Comparison of ENCODE assay signal across 20 cellular contexts in genomic region chr20:63124782-63125580, GRCh38.
DNase-seq lines count a peak whose midpoint lies in the region; ATAC-seq and TF ChIP-seq lines count a peak whose summit lies in the region.
"Had no signal": no experiment of that assay in that cellular context is flagged by ENCODE, and none has a peak within 500 bp of the region (broad histone marks: within the 10 kb centered on the region; RNA-seq: fewer than 3 reads in every experiment).

No MANE protein-coding gene starts in this region.

- H3K27me3 ChIP-seq in aorta (ENCODE audit: control insufficient read depth in 1 of 2, insufficient read depth in 2 of 2, low read length in 1 of 2): no peaks in the 10 kb centered on the region
- H3K27me3 ChIP-seq: pancreas had no signal

- H3K36me3 ChIP-seq in aorta (ENCODE audit: control insufficient read depth in 1 of 2, insufficient read depth in 2 of 2, low read length in 1 of 2): no peaks in the 10 kb centered on the region
- H3K36me3 ChIP-seq: pancreas, stomach, tibial nerve had no signal

- peak; percentile 37 for DNase-seq in natural killer cell treated with Interleukin-12 subunit alpha and Interleukin-12 subunit beta and Interleukin-15 and Interleukin-18, amount 100 ng/mL, for 72 hours (ENCODE audit: low spot score)
- no peak for DNase-seq in natural killer cell
- peak; percentile 69 for DNase-seq in chondrocyte (ENCODE audit: low spot score)
- DNase-seq in nephron progenitor cell: peak; percentile 0
- DNase-seq in aorta: peak; percentile 19 to 57
- no peak for DNase-seq in NCI-H524 (lab: John Stamatoyannopoulos, UW)
- no peak for DNase-seq in inferior parietal cortex (ENCODE audit: extremely low spot score)
- DNase-seq: activated CD4-positive, alpha-beta T cell treated with anti-CD3 and anti-CD28 coated beads, Interleukin-2, amount 50 U/mL, for 48 hours; activated naive CD4-positive, alpha-beta T cell treated with anti-CD3 and anti-CD28 coated beads for 36 hours; activated T-cell treated with anti-CD3 and anti-CD28 coated beads for 4 hours; mesenchymal stem cell; naive B cell; NCI-H1105; NCI-H1930; NCI-H69; stomach had no signal

- ATAC-seq in natural killer cell treated with Interleukin-12 subunit alpha and Interleukin-12 subunit beta and Interleukin-15 and Interleukin-18, amount 100 ng/mL, for 72 hours: no peak
- no peak for ATAC-seq in natural killer cell
- ATAC-seq in aorta (ENCODE audit: low FRiP score): no peak
- ATAC-seq in HG02938 (IDR thresholded peaks at IDR 0.05; ENCODE audit: unreplicated experiment): no peak
- ATAC-seq: pancreas had no signal

- no peak overlapping the region for H3K27ac Mint-ChIP-seq in natural killer cell treated with Interleukin-12 subunit alpha and Interleukin-12 subunit beta and Interleukin-15 and Interleukin-18, amount 100 ng/mL, for 72 hours
- H3K27ac Mint-ChIP-seq in natural killer cell (no peak overlapping the region), chondrocyte (ENCODE audit: unreplicated experiment) (no peak overlapping the region), nephron progenitor cell (no peak overlapping the region)
- H3K27ac Mint-ChIP-seq: activated naive CD4-positive, alpha-beta T cell treated with anti-CD3 and anti-CD28 coated beads for 36 hours; CD4-positive, alpha-beta T cell had no signal

- TF ChIP-seq CTCF in natural killer cell (IDR thresholded peaks at IDR 0.05): no peak
- no peak for TF ChIP-seq CTCF in chondrocyte (IDR thresholded peaks at IDR 0.05)
- no peak for TF ChIP-seq CTCF in nephron progenitor cell (IDR thresholded peaks at IDR 0.05)

- 66 to 67% methylated on average over 23 of the region's 23 CpGs for WGBS in aorta, 2 donors

- H3K4me3 Mint-ChIP-seq in natural killer cell treated with Interleukin-12 subunit alpha and Interleukin-12 subunit beta and Interleukin-15 and Interleukin-18, amount 100 ng/mL, for 72 hours: no peak overlapping the region
- H3K4me3 Mint-ChIP-seq in natural killer cell: no peak overlapping the region
- no peak overlapping the region for H3K4me3 Mint-ChIP-seq in chondrocyte (ENCODE audit: unreplicated experiment)
- no peak overlapping the region for H3K4me3 Mint-ChIP-seq in nephron progenitor cell
- H3K4me3 Mint-ChIP-seq: activated naive CD4-positive, alpha-beta T cell treated with anti-CD3 and anti-CD28 coated beads for 36 hours; CD4-positive, alpha-beta T cell; naive B cell had no signal

- no peaks in the 10 kb centered on the region for H3K36me3 Mint-ChIP-seq in natural killer cell treated with Interleukin-12 subunit alpha and Interleukin-12 subunit beta and Interleukin-15 and Interleukin-18, amount 100 ng/mL, for 72 hours
- no peaks in the 10 kb centered on the region for H3K36me3 Mint-ChIP-seq in natural killer cell
- H3K36me3 Mint-ChIP-seq in chondrocyte (ENCODE audit: low read depth): no peaks in the 10 kb centered on the region
- no peaks in the 10 kb centered on the region for H3K36me3 Mint-ChIP-seq in nephron progenitor cell (ENCODE audit: low read depth)

- H3K4me1 ChIP-seq in aorta (ENCODE audit: control insufficient read depth in 1 of 2, insufficient read depth in 2 of 2, low read length in 2 of 2): no peaks in the 10 kb centered on the region
- H3K4me1 ChIP-seq: pancreas, stomach, tibial nerve had no signal

- H3K27me3 Mint-ChIP-seq in natural killer cell treated with Interleukin-12 subunit alpha and Interleukin-12 subunit beta and Interleukin-15 and Interleukin-18, amount 100 ng/mL, for 72 hours: peaks cover 7% of the 10 kb centered on the region in 2 donors
- H3K27me3 Mint-ChIP-seq in natural killer cell (ENCODE audit: low read depth in 2 of 2): peaks cover 8 to 11% of the 10 kb centered on the region in 2 donors
- peaks cover 13% of the 10 kb centered on the region for H3K27me3 Mint-ChIP-seq in chondrocyte (ENCODE audit: low read depth)
- peaks cover 33% of the 10 kb centered on the region for H3K27me3 Mint-ChIP-seq in nephron progenitor cell (ENCODE audit: low read depth, poor library complexity)

- H3K4me1 Mint-ChIP-seq in natural killer cell treated with Interleukin-12 subunit alpha and Interleukin-12 subunit beta and Interleukin-15 and Interleukin-18, amount 100 ng/mL, for 72 hours (ENCODE audit: low read depth in 2 of 2): no peaks in the 10 kb centered on the region
- H3K4me1 Mint-ChIP-seq in natural killer cell (no peaks in the 10 kb centered on the region), chondrocyte (ENCODE audit: low read depth) (no peaks in the 10 kb centered on the region), nephron progenitor cell (no peaks in the 10 kb centered on the region)
- H3K4me1 Mint-ChIP-seq: naive B cell had no signal

- peaks cover 4% of the 10 kb centered on the region for H3K9me3 ChIP-seq in aorta (ENCODE audit: control insufficient read depth, low read length)
- H3K9me3 ChIP-seq: pancreas had no signal

- no peak overlapping the region for H3K27ac ChIP-seq in aorta (ENCODE audit: low read depth in 1 of 2, low read length in 2 of 2)
- H3K27ac ChIP-seq: pancreas, stomach, tibial nerve had no signal

- no peaks in the 10 kb centered on the region for H3K9me3 Mint-ChIP-seq in natural killer cell treated with Interleukin-12 subunit alpha and Interleukin-12 subunit beta and Interleukin-15 and Interleukin-18, amount 100 ng/mL, for 72 hours
- no peaks in the 10 kb centered on the region for H3K9me3 Mint-ChIP-seq in natural killer cell
- peaks cover 6% of the 10 kb centered on the region for H3K9me3 Mint-ChIP-seq in chondrocyte (ENCODE audit: low read depth)
- H3K9me3 Mint-ChIP-seq in nephron progenitor cell: peaks cover 6% of the 10 kb centered on the region
- H3K9me3 Mint-ChIP-seq: activated naive CD4-positive, alpha-beta T cell treated with anti-CD3 and anti-CD28 coated beads for 36 hours; CD4-positive, alpha-beta T cell had no signal

- intact Hi-C loops in natural killer cell (cut with micrococcal nuclease) (no loop called here), aorta (cut with DNase I) (no loop called here)

- H3K4me3 ChIP-seq in aorta (ENCODE audit: low read length in 2 of 2): no peak overlapping the region
- H3K4me3 ChIP-seq: pancreas, stomach, tibial nerve had no signal

Comparison
In these comparisons a context has a peak if more than half of its experiments do, and no peak if none do; other contexts are left out.
1. DNase-seq: peak in natural killer cell treated with Interleukin-12 subunit alpha and Interleukin-12 subunit beta and Interleukin-15 and Interleukin-18, amount 100 ng/mL, for 72 hours (single experiment), chondrocyte (single experiment), nephron progenitor cell (single experiment) and aorta (2 of 2); none in natural killer cell (single experiment), NCI-H524 (0 of 2) and inferior parietal cortex (single experiment).